In genomic region chr9:133372144-133372543, GRCh38 we compare ENCODE assay signal across 13 cellular contexts. TPM values are rescaled to one million over a fixed set of nuclear protein-coding genes. Genes with fewer than 3 reads are reported as not detected.
DNase-seq lines count a peak whose midpoint lies in the region; ATAC-seq, FAIRE-seq and TF ChIP-seq lines count a peak whose summit lies in the region.
"Had no signal": no experiment of that assay in that cellular context is flagged by ENCODE, and none has a peak within 500 bp of the region (broad histone marks: within the 10 kb centered on the region; RNA-seq: fewer than 3 reads in every experiment).

No MANE protein-coding gene starts in this region.

- no peaks in the 10 kb centered on the region for H3K27me3 Mint-ChIP-seq in astrocyte (ENCODE audit: low read depth, unreplicated experiment)
- H3K27me3 Mint-ChIP-seq in naive thymus-derived CD4-positive, alpha-beta T cell: peaks cover 0 to under 1% (median 0%) of the 10 kb centered on the region in 5 donors

- H3K9me2 ChIP-seq in GM23248 (ENCODE audit: insufficient read depth): no peaks in the 10 kb centered on the region

- DNase-seq in A673 (ENCODE audit: low spot score) (no peak), GM23248 (no peak), astrocyte (ENCODE audit: low read depth) (no peak), GM10248 (ENCODE audit: extremely low spot score) (no peak)
- DNase-seq in naive thymus-derived CD4-positive, alpha-beta T cell: no peak
- no peak for DNase-seq in NK-92 treated with Interleukin-12 subunit alpha and Interleukin-12 subunit beta, amount 100 ng/mL, for 24 hours (lab: John Stamatoyannopoulos, UW)
- DNase-seq: COR-L47, NCI-H446 had no signal

- H3K27ac ChIP-seq in A673 (ENCODE audit: low read depth, low read length, poor library complexity, severe bottlenecking) (peak overlapping the region; percentile 18), GM23248 (peak overlapping the region; percentile 93; the same call in 1 of the 2 replicates), astrocyte (ENCODE audit: low read depth, low read length) (peak overlapping the region; percentile 7)
- peak overlapping the region; percentile 86 for H3K27ac ChIP-seq in naive thymus-derived CD4-positive, alpha-beta T cell (ENCODE audit: low read depth, low read length)
- H3K27ac ChIP-seq: neural progenitor cell, SJSA1 had no signal

- H3K9ac ChIP-seq in GM23248 (peak overlapping the region; percentile 38), astrocyte (ENCODE audit: low read length) (peak overlapping the region; percentile 44)

- H3K4me1 ChIP-seq in A673 (ENCODE audit: insufficient read depth, low read length, poor library complexity, severe bottlenecking) (peaks cover 9% of the 10 kb centered on the region), GM23248 (ENCODE audit: insufficient read depth) (peaks cover 62% of the 10 kb centered on the region), astrocyte (ENCODE audit: insufficient read depth, low read length) (peaks cover 46% of the 10 kb centered on the region)
- peaks cover 52 to 74% of the 10 kb centered on the region in 2 donors for H3K4me1 ChIP-seq in naive thymus-derived CD4-positive, alpha-beta T cell (ENCODE audit: control insufficient read depth in 2 of 2, insufficient read depth in 2 of 2, low read length in 2 of 2)

- CTCF ChIA-PET in A673 (lab: Charles Lee) (no interaction called here), GM10248 (lab: Yijun Ruan, JAX) (interaction anchor here (0.7 to 4.8 kb wide), 9 partner anchors 9 to 228 kb away, joined by 3 to 22 read pairs (median 5); partner anchors contain the start of genes SURF1 and SURF2)
- CTCF ChIA-PET in naive thymus-derived CD4-positive, alpha-beta T cell (lab: Charles Lee): interaction anchor here (0.9 to 3.5 kb wide), 7 partner anchors 14 to 185 kb away, joined by 3 to 21 read pairs (median 11); no protein-coding TSS in a partner anchor

- H3K4me3 ChIP-seq in A673 (ENCODE audit: low read depth, low read length, poor library complexity, severe bottlenecking): no peak overlapping the region
- peak overlapping the region; percentile 11; the same call in 1 of the 2 replicates for H3K4me3 ChIP-seq in GM23248
- H3K4me3 ChIP-seq in astrocyte (ENCODE audit: insufficient read depth, low read depth, low read length): no peak overlapping the region
- H3K4me3 ChIP-seq in naive thymus-derived CD4-positive, alpha-beta T cell (ENCODE audit: low read length): peak overlapping the region; percentile 53
- H3K4me3 ChIP-seq: neural progenitor cell, SJSA1 had no signal

- BruUV-seq in A673 (replicated peaks; lab: Mats Ljungman, UMichigan): no TSS peak

- H3K36me3 Mint-ChIP-seq in astrocyte (ENCODE audit: low read depth, unreplicated experiment): peaks cover 15% of the 10 kb centered on the region
- peaks cover 0 to 33% (median 0%) of the 10 kb centered on the region in 5 donors for H3K36me3 Mint-ChIP-seq in naive thymus-derived CD4-positive, alpha-beta T cell

- in situ Hi-C loops in GM23248 (cut with MboI): no loop called here

- H3K9me3 ChIP-seq in A673 (ENCODE audit: low read depth, low read length, poor library complexity, severe bottlenecking) (no peaks in the 10 kb centered on the region), GM23248 (ENCODE audit: low read depth) (no peaks in the 10 kb centered on the region), astrocyte (ENCODE audit: insufficient read depth, low read depth, low read length) (no peaks in the 10 kb centered on the region)
- no peaks in the 10 kb centered on the region for H3K9me3 ChIP-seq in naive thymus-derived CD4-positive, alpha-beta T cell (ENCODE audit: control insufficient read depth in 2 of 3, low read length in 3 of 3)

- peaks cover 46% of the 10 kb centered on the region for H3F3A ChIP-seq in GM23248 (ENCODE audit: insufficient read depth)

- H3K4me2 ChIP-seq in GM23248 (ENCODE audit: unreplicated experiment): peak overlapping the region; percentile 17
- H3K4me2 ChIP-seq in astrocyte (ENCODE audit: low read length): peak overlapping the region; percentile 75
- H3K4me2 ChIP-seq: neural progenitor cell had no signal

- no peak overlapping the region for H2AFZ ChIP-seq in GM23248
- no peak overlapping the region for H2AFZ ChIP-seq in astrocyte (ENCODE audit: low read depth, low read length)
- H2AFZ ChIP-seq: neural progenitor cell had no signal

- intact Hi-C loops in A673 (cut with micrococcal nuclease; ENCODE audit: unreplicated experiment): no loop called here
- intact Hi-C loops in naive thymus-derived CD4-positive, alpha-beta T cell (cut with micrococcal nuclease): loop anchor here in 1 of 2 donors (10.0 kb wide), 2 partner anchors 187 to 793 kb away; partner anchors contain the start of gene RNU6ATAC

- peak overlapping the region; percentile 34 for H3K27ac Mint-ChIP-seq in astrocyte (ENCODE audit: unreplicated experiment)
- peak overlapping the region; percentile 66 to 96 (median 92) for H3K27ac Mint-ChIP-seq in naive thymus-derived CD4-positive, alpha-beta T cell
- H3K27ac Mint-ChIP-seq: neural progenitor cell had no signal

- FAIRE-seq in astrocyte (lab: Jason Lieb, UNC): no peak
- FAIRE-seq: GM19239 had no signal

- H3K4me1 Mint-ChIP-seq in astrocyte (ENCODE audit: low read depth, unreplicated experiment): peaks cover 48% of the 10 kb centered on the region
- peaks cover 55 to 79% (median 64%) of the 10 kb centered on the region in 7 donors for H3K4me1 Mint-ChIP-seq in naive thymus-derived CD4-positive, alpha-beta T cell

- TF ChIP-seq CTCF in A673 (conservative IDR thresholded peaks at IDR 0.05; ENCODE audit: low read depth, low read length) (no peak), astrocyte (IDR thresholded peaks at IDR 0.05; ENCODE audit: insufficient read depth, low read depth, low read length) (no peak), GM10248 (IDR thresholded peaks at IDR 0.05; ENCODE audit: control extremely low read depth, extremely low read depth, low read depth, missing control alignments) (no peak)

- WGBS in GM23248 (ENCODE audit: low coverage in 1 of 2, low lambda C conversion rate in 2 of 2, missing lambda C conversion rate in 2 of 2), 2 experiments: 36 to 40% methylated on average over 7 of the region's 7 CpGs

- POLR2A ChIA-PET in A673 (lab: Charles Lee; ENCODE audit: low non-redundant PET): no interaction called here
- POLR2A ChIA-PET in naive thymus-derived CD4-positive, alpha-beta T cell (lab: Charles Lee): interaction anchor here (0.7 to 13.6 kb wide), 7 partner anchors 9 to 39 kb away, joined by 3 to 185 read pairs (median 5); partner anchors contain the start of genes MED22, RPL7A, SURF1 and SURF2
- POLR2A ChIA-PET in GM10248 (lab: Yijun Ruan, JAX): interaction anchor here (1.2 to 3.5 kb wide), 5 partner anchors 9 to 32 kb away, joined by 3 to 21 read pairs (median 7); partner anchors contain the start of genes MED22, RPL7A, SURF1 and SURF2

- no peaks in the 10 kb centered on the region for H3K27me3 ChIP-seq in A673 (replicated peaks; ENCODE audit: insufficient read depth, low read depth, low read length, poor library complexity)
- no peaks in the 10 kb centered on the region for H3K27me3 ChIP-seq in GM23248 (replicated peaks; ENCODE audit: insufficient read depth)
- no peaks in the 10 kb centered on the region for H3K27me3 ChIP-seq in astrocyte (ENCODE audit: insufficient read depth, low read length)
- no peaks in the 10 kb centered on the region for H3K27me3 ChIP-seq in naive thymus-derived CD4-positive, alpha-beta T cell (ENCODE audit: control insufficient read depth in 2 of 2, insufficient read depth in 2 of 2, low read length in 2 of 2)
- H3K27me3 ChIP-seq: SJSA1 had no signal

- H3K4me3 Mint-ChIP-seq in astrocyte (ENCODE audit: unreplicated experiment): peak overlapping the region; percentile 20
- peak overlapping the region; percentile 35 to 87 (median 84) for H3K4me3 Mint-ChIP-seq in naive thymus-derived CD4-positive, alpha-beta T cell
- H3K4me3 Mint-ChIP-seq: neural progenitor cell had no signal

- H3K9me3 Mint-ChIP-seq in astrocyte (ENCODE audit: unreplicated experiment): no peaks in the 10 kb centered on the region
- no peaks in the 10 kb centered on the region for H3K9me3 Mint-ChIP-seq in naive thymus-derived CD4-positive, alpha-beta T cell
- H3K9me3 Mint-ChIP-seq: neural progenitor cell had no signal

- H3K79me2 ChIP-seq in GM23248 (ENCODE audit: insufficient read depth) (peaks cover 87% of the 10 kb centered on the region), astrocyte (ENCODE audit: insufficient read depth, low read length) (peaks cover 88% of the 10 kb centered on the region)

- no peak for ATAC-seq in naive thymus-derived CD4-positive, alpha-beta T cell
- ATAC-seq in GM21717 (IDR thresholded peaks at IDR 0.05; ENCODE audit: unreplicated experiment): no peak
- no peak for ATAC-seq in GM19395 (IDR thresholded peaks at IDR 0.05; ENCODE audit: unreplicated experiment)

- H4K20me1 ChIP-seq in GM23248 (ENCODE audit: insufficient read depth) (peaks cover 57% of the 10 kb centered on the region), astrocyte (ENCODE audit: insufficient read depth, low read length) (peaks cover 82% of the 10 kb centered on the region)

- H3K36me3 ChIP-seq in A673 (ENCODE audit: insufficient read depth, low read length, poor library complexity, severe bottlenecking) (peaks cover 40% of the 10 kb centered on the region), GM23248 (ENCODE audit: low read depth) (peaks cover 18% of the 10 kb centered on the region), astrocyte (ENCODE audit: insufficient read depth, low read length) (peaks cover 30% of the 10 kb centered on the region)
- peaks cover 0 to 27% (median 0%) of the 10 kb centered on the region in 3 experiments for H3K36me3 ChIP-seq in naive thymus-derived CD4-positive, alpha-beta T cell (ENCODE audit: control insufficient read depth in 2 of 3, insufficient read depth in 3 of 3, low read length in 3 of 3)
- H3K36me3 ChIP-seq: neural progenitor cell had no signal

RNA-seq across cellular contexts. Expression of gene SURF4, which starts 3.7 kb away (rescaled TPM):
- total RNA-seq in A673 (2021) (201 and 214 TPM in 2 replicates), astrocyte (338 and 374 TPM in 2 replicates)
- total RNA-seq in GM23248 (2014; rRNA removed; shearing (Covaris generic)): 638 and 670 TPM in 2 replicates
- polyA plus RNA-seq in GM23248 (2016; fragmentation: Nextera tagmentation; extraction: Ambion mirVana): 406 and 420 TPM in 2 replicates
- 100 to 1,000 TPM in 1 of 5 experiments, 10 to 100 TPM in 4; 72.5 to 196 (median 75.1) TPM for total RNA-seq in naive thymus-derived CD4-positive, alpha-beta T cell
- polyA plus RNA-seq in naive thymus-derived CD4-positive, alpha-beta T cell: 100 to 1,000 TPM in 1 of 2 donors, 10 to 100 TPM in 1; 99.5 to 121 TPM

RNA-seq across cellular contexts. Expression of gene STKLD1, which starts 4.0 kb away (rescaled TPM):
- total RNA-seq in A673 (2021) (0.52 and 1.5 TPM in 2 replicates), astrocyte (0.58 and 0.82 TPM in 2 replicates)
- 0.32 and 3.4 TPM in 2 replicates for total RNA-seq in GM23248 (2014; rRNA removed; shearing (Covaris generic))
- polyA plus RNA-seq in GM23248 (2016; fragmentation: Nextera tagmentation; extraction: Ambion mirVana): 0.38 and 1.5 TPM in 2 replicates
- total RNA-seq in naive thymus-derived CD4-positive, alpha-beta T cell: 1 to 10 TPM; 1.1 to 1.8 (median 1.5) TPM
- polyA plus RNA-seq in naive thymus-derived CD4-positive, alpha-beta T cell: under 1 TPM in 1 of 2 donors, not detected in 1; 0.78 TPM

RNA-seq across cellular contexts. Expression of gene SURF2, which starts 15.8 kb away (rescaled TPM):
- 35.0 and 42.0 TPM in 2 replicates for total RNA-seq in A673 (2021)
- 6.3 and 14.8 TPM in 2 replicates for total RNA-seq in GM23248 (2014; rRNA removed; shearing (Covaris generic))
- polyA plus RNA-seq in GM23248 (2016; fragmentation: Nextera tagmentation; extraction: Ambion mirVana): 23.4 and 24.4 TPM in 2 replicates
- total RNA-seq in astrocyte: 18.8 and 20.0 TPM in 2 replicates
- total RNA-seq in naive thymus-derived CD4-positive, alpha-beta T cell: 10 to 100 TPM; 15.0 to 23.5 (median 15.6) TPM
- 10 to 100 TPM; 28.1 to 44.5 TPM for polyA plus RNA-seq in naive thymus-derived CD4-positive, alpha-beta T cell

RNA-seq across cellular contexts. Expression of gene SURF1, which starts 15.9 kb away (rescaled TPM):
- total RNA-seq in A673 (2021): 41.6 and 53.3 TPM in 2 replicates
- 27.7 and 29.1 TPM in 2 replicates for total RNA-seq in GM23248 (2014; rRNA removed; shearing (Covaris generic))
- polyA plus RNA-seq in GM23248 (2016; fragmentation: Nextera tagmentation; extraction: Ambion mirVana): 57.4 and 62.9 TPM in 2 replicates
- 35.7 and 35.9 TPM in 2 replicates for total RNA-seq in astrocyte
- total RNA-seq in naive thymus-derived CD4-positive, alpha-beta T cell: 10 to 100 TPM; 40.5 to 53.5 (median 47.9) TPM
- 100 to 1,000 TPM in 1 of 2 donors, 10 to 100 TPM in 1; 96.1 to 128 TPM for polyA plus RNA-seq in naive thymus-derived CD4-positive, alpha-beta T cell

RNA-seq across cellular contexts. Expression of gene RPL7A, which starts 24.1 kb away (rescaled TPM):
- total RNA-seq in A673 (2021) (1,920 and 1,940 TPM in 2 replicates), astrocyte (1,213 and 1,364 TPM in 2 replicates)
- total RNA-seq in GM23248 (2014; rRNA removed; shearing (Covaris generic)): 1,262 and 1,382 TPM in 2 replicates
- 437 and 458 TPM in 2 replicates for polyA plus RNA-seq in GM23248 (2016; fragmentation: Nextera tagmentation; extraction: Ambion mirVana)
- 1,000 to 10,000 TPM; 2,002 to 2,815 (median 2,428) TPM for total RNA-seq in naive thymus-derived CD4-positive, alpha-beta T cell
- 1,000 to 10,000 TPM; 1,347 to 1,421 TPM for polyA plus RNA-seq in naive thymus-derived CD4-positive, alpha-beta T cell

Comparison
In these comparisons a context has a peak if more than half of its experiments do, and no peak if none do; other contexts are left out.
1. H3K27ac ChIP-seq: peak in every context shown above with its lines; median percentile 93 in GM23248; 86 in naive thymus-derived CD4-positive, alpha-beta T cell; 18 in A673; 7 in astrocyte.
2. H3K4me3 ChIP-seq: peak in GM23248 (single experiment) and naive thymus-derived CD4-positive, alpha-beta T cell (single experiment); none in A673 (single experiment) and astrocyte (single experiment).